Comparison of ENCODE assay signal across 1 cellular context in genomic region chr22:31496735-31497146, GRCh38.
TF ChIP-seq lines count a peak whose summit lies in the region.

No MANE protein-coding gene starts in this region.

TF ChIP-seq in HEK293, 187 proteins besides CTCF, POLR2A, EP300 and RAD21 (continued from another document and continues in another):
- no peak for TF ChIP-seq PATZ1 (tag by site-specific recombination; IDR thresholded peaks at IDR 0.05)
- peak; percentile 91 for TF ChIP-seq ZFHX2 (tag by site-specific recombination; conservative IDR thresholded peaks at IDR 0.05)
- TF ChIP-seq ZNF449 (tag by site-specific recombination; IDR thresholded peaks at IDR 0.05) = no peak
- TF ChIP-seq ZNF596 (tag by site-specific recombination; IDR thresholded peaks at IDR 0.05) = no peak
- no peak for TF ChIP-seq ZNF560 (tag by site-specific recombination; IDR thresholded peaks at IDR 0.05; ENCODE audit: borderline replicate concordance)
- TF ChIP-seq ZSCAN16 (tag by site-specific recombination; IDR thresholded peaks at IDR 0.05) = no peak
- TF ChIP-seq ZNF580 (tag by site-specific recombination; IDR thresholded peaks at IDR 0.05) = no peak
- TF ChIP-seq ZNF10 (tag by site-specific recombination; IDR thresholded peaks at IDR 0.05) = no peak
- no peak for TF ChIP-seq YY2 (tag by site-specific recombination; IDR thresholded peaks at IDR 0.05)
- no peak for TF ChIP-seq ZNF473 (tag by site-specific recombination; IDR thresholded peaks at IDR 0.05)
- no peak for TF ChIP-seq KLF8 (tag by site-specific recombination; IDR thresholded peaks at IDR 0.05)
- TF ChIP-seq ZBTB6 (tag by site-specific recombination; IDR thresholded peaks at IDR 0.05) = no peak
- TF ChIP-seq GLI2 (tag by site-specific recombination; IDR thresholded peaks at IDR 0.05; ENCODE audit: borderline replicate concordance, low read depth) = no peak
- TF ChIP-seq ZNF23 (tag by site-specific recombination; IDR thresholded peaks at IDR 0.05; ENCODE audit: borderline replicate concordance) = no peak
- TF ChIP-seq INSM2 (tag by site-specific recombination; IDR thresholded peaks at IDR 0.05) = no peak
- no peak for TF ChIP-seq GFI1B (tag by site-specific recombination; IDR thresholded peaks at IDR 0.05)
- TF ChIP-seq ZNF501 (tag by site-specific recombination; IDR thresholded peaks at IDR 0.05) = no peak
- TF ChIP-seq TCF7L2 (IDR thresholded peaks at IDR 0.05; ENCODE audit: borderline replicate concordance, low read depth, low read length) = no peak
- no peak for TF ChIP-seq ZNF169 (tag by site-specific recombination; IDR thresholded peaks at IDR 0.05)
- no peak for TF ChIP-seq ZNF670 (tag by site-specific recombination; IDR thresholded peaks at IDR 0.05; ENCODE audit: low read depth)
- no peak for TF ChIP-seq ZNF548 (tag by site-specific recombination; IDR thresholded peaks at IDR 0.05)
- no peak for TF ChIP-seq ZNF704 (tag by site-specific recombination; IDR thresholded peaks at IDR 0.05)
- no peak for TF ChIP-seq PRDM10 (tag by site-specific recombination; IDR thresholded peaks at IDR 0.05)
- TF ChIP-seq ZNF707 (tag by site-specific recombination; IDR thresholded peaks at IDR 0.05) = no peak
- no peak for TF ChIP-seq ZNF221 (tag by site-specific recombination; IDR thresholded peaks at IDR 0.05; ENCODE audit: borderline replicate concordance)
- peak; percentile 52; the same call in 1 of the 2 replicates for TF ChIP-seq ZBTB20 (tag by site-specific recombination; IDR thresholded peaks at IDR 0.05)
- 0 out of 2 replicates have a peak, but pooled peaks have one; percentile 5 for TF ChIP-seq ZNF398 (tag by site-specific recombination; IDR thresholded peaks at IDR 0.05)
- no peak for TF ChIP-seq ZNF48 (tag by site-specific recombination; IDR thresholded peaks at IDR 0.05)
- TF ChIP-seq PRDM4 (tag by site-specific recombination; IDR thresholded peaks at IDR 0.05) = no peak
- TF ChIP-seq ZXDB (tag by site-specific recombination; IDR thresholded peaks at IDR 0.05) = peak; percentile 93
- TF ChIP-seq ZNF677 (tag by site-specific recombination; IDR thresholded peaks at IDR 0.05) = no peak
- no peak for TF ChIP-seq ZNF292 (tag by site-specific recombination; IDR thresholded peaks at IDR 0.05; ENCODE audit: borderline replicate concordance, low read depth)
- TF ChIP-seq ZNF324 (tag by site-specific recombination; IDR thresholded peaks at IDR 0.05) = no peak
- TF ChIP-seq ZNF2 (tag by site-specific recombination; IDR thresholded peaks at IDR 0.05) = 0 out of 2 replicates have a peak, but pooled peaks have one; percentile 7
- no peak for TF ChIP-seq ZNF114 (tag by site-specific recombination; IDR thresholded peaks at IDR 0.05)
- no peak for TF ChIP-seq ZNF426 (tag by site-specific recombination; IDR thresholded peaks at IDR 0.05)
- TF ChIP-seq SP3 (tag by site-specific recombination; IDR thresholded peaks at IDR 0.05) = no peak
- no peak for TF ChIP-seq BCL6B (tag by site-specific recombination; IDR thresholded peaks at IDR 0.05)
- 0 out of 2 replicates have a peak, but pooled peaks have one; percentile 1 for TF ChIP-seq KLF16 (tag by site-specific recombination; IDR thresholded peaks at IDR 0.05)
- no peak for TF ChIP-seq ZNF280C (tag by site-specific recombination; IDR thresholded peaks at IDR 0.05)
